In genomic region chr1:155561812-155562580, GRCh38 we compare ENCODE assay signal across 8 cellular contexts. TPM values are rescaled to one million over a fixed set of nuclear protein-coding genes. Genes with fewer than 3 reads are reported as not detected.
DNase-seq lines count a peak whose midpoint lies in the region; ATAC-seq lines count a peak whose summit lies in the region.
"Not testable (repeated sequence)": the region's sequence is repeated elsewhere in the genome, so short reads cannot be mapped to it uniquely, and the experiment has no call there.

No MANE protein-coding gene starts in this region.

- not testable (repeated sequence) for H3K9me3 ChIP-seq in BLaER1 treated with 17β-estradiol and CSF1 and Interleukin-3, amounts not matched to agents 10 nM and 100 nM (replicated peaks in 1 of 11); SK-N-MC (ENCODE audit: low read depth, low read length)

- peak overlapping the region; percentile 98 to 100 (median 99) for H3K27ac ChIP-seq in BLaER1 treated with 17β-estradiol and CSF1 and Interleukin-3, amounts not matched to agents 10 nM and 100 nM
- H3K27ac ChIP-seq in SK-N-MC: peak overlapping the region; percentile 98

- H3K4me1 ChIP-seq in BLaER1 treated with 17β-estradiol and CSF1 and Interleukin-3, amounts not matched to agents 10 nM and 100 nM: peaks cover 20 to 50% (median 35%) of the 10 kb centered on the region in 10 experiments

- peaks cover 37 to 70% (median 67%) of the 10 kb centered on the region in 11 experiments for H4K20me1 ChIP-seq in BLaER1 treated with 17β-estradiol and CSF1 and Interleukin-3, amounts not matched to agents 10 nM and 100 nM

- peak overlapping the region; percentile 74 to 99 (median 90) for H3K4me3 ChIP-seq in BLaER1 treated with 17β-estradiol and CSF1 and Interleukin-3, amounts not matched to agents 10 nM and 100 nM
- peak overlapping the region; percentile 100 for H3K4me3 ChIP-seq in SK-N-MC

- H3K9ac ChIP-seq in BLaER1 treated with 17β-estradiol and CSF1 and Interleukin-3, amounts not matched to agents 10 nM and 100 nM: peak overlapping the region; percentile 99 to 100 (median 100)
- H3K9ac ChIP-seq in SK-N-MC (ENCODE audit: insufficient read length): peak overlapping the region; percentile 98

- H3K27me3 ChIP-seq in BLaER1 treated with 17β-estradiol and CSF1 and Interleukin-3, amounts not matched to agents 10 nM and 100 nM: not testable (repeated sequence)

- peak overlapping the region in 10 of 11 experiments; percentile 1 to 58 (median 48); a peak in 15 of 22 replicates for H3K4me2 ChIP-seq in BLaER1 treated with 17β-estradiol and CSF1 and Interleukin-3, amounts not matched to agents 10 nM and 100 nM

- DNase-seq in HPDE6-E6E7 (ENCODE audit: extremely low spot score) (peak; percentile 14), mucosa of gallbladder (ENCODE audit: low spot score) (peak; percentile 23)
- not testable (repeated sequence) for DNase-seq in SK-N-MC (ENCODE audit: low read depth, low spot score)
- DNase-seq in activated effector memory CD4-positive, alpha-beta T cell treated with anti-CD3 and anti-CD28 coated beads, Interleukin-2, amount 50 U/mL, for 16 hours: peak; percentile 89
- peak; percentile 23 to 46 (median 43) for DNase-seq in stimulated activated CD4-positive, alpha-beta T cell treated with anti-CD3 and anti-CD28 coated beads, TNF-alpha, amount 100 ng/mL, for 4 hours (ENCODE audit: low read depth in 3 of 3)

- ATAC-seq in GM21390 (IDR thresholded peaks at IDR 0.05; ENCODE audit: unreplicated experiment): peak; percentile 20
- ATAC-seq in esophagus mucosa: peak; percentile 40

- peaks cover 15 to 44% (median 35%) of the 10 kb centered on the region in 11 experiments for H3K36me3 ChIP-seq in BLaER1 treated with 17β-estradiol and CSF1 and Interleukin-3, amounts not matched to agents 10 nM and 100 nM
- not testable (repeated sequence) for H3K36me3 ChIP-seq in SK-N-MC (ENCODE audit: insufficient read depth, low read length)

RNA-seq across cellular contexts. Expression of gene ASH1L, which starts 0.6 kb away (rescaled TPM):
- total RNA-seq in esophagus mucosa (25.3 TPM), mucosa of gallbladder (52.2 TPM)

RNA-seq across cellular contexts. Expression of gene MSTO1, which starts 48.0 kb away (rescaled TPM):
- total RNA-seq in esophagus mucosa: 16.7 TPM
- total RNA-seq in mucosa of gallbladder: 29.9 TPM
